Comparison of ENCODE assay signal across 8 cellular contexts in the genomic region with DNA sequence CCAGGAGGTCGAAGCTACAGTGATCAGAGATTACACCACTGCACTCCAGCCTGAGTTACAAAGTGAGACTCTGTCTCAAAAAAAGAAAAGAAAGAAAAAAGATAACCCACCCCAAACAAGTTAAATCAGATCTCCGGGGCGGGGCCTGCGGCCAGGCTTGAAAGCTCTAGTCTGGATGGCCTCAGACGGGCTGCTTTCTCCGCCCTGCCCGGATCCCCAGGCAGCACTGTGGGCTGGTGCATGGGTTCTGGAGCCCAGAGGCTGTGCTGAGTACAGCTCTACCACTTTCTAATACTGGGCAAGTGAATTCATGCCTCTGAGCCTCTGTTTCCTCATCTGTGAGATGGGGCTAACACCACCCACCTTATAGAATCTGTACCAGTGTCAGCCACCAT.
DNase-seq lines count a peak whose midpoint lies in the region; ATAC-seq and TF ChIP-seq lines count a peak whose summit lies in the region.
"Had no signal": no experiment of that assay in that cellular context is flagged by ENCODE, and none has a peak within 500 bp of the region (broad histone marks: within the 10 kb centered on the region; RNA-seq: fewer than 3 reads in every experiment).

No MANE protein-coding gene starts in this region.

- intact Hi-C loops in body of pancreas (cut with DNase I) (no loop called here), transverse colon (cut with DNase I; ENCODE audit: low total_unique reads) (loop anchor here (10.0 kb wide), 1 partner anchor 78 kb away; no protein-coding TSS in a partner anchor)

- TF ChIP-seq EP300 in transverse colon (IDR thresholded peaks at IDR 0.05; ENCODE audit: low read depth), result no peak

- 88 to 91% methylated on average over 7 of the region's 7 CpGs for WGBS in body of pancreas, 2 donors
- WGBS in lung, 2 donors, result 83 to 99% methylated on average over 7 of the region's 7 CpGs
- 91% methylated on average over 7 of the region's 7 CpGs; no CpG with 5 or more reads in 1 of the 2 donors for WGBS in transverse colon (ENCODE audit: low coverage in 1 of 2), 2 donors

- H3K4me3 ChIP-seq in body of pancreas (no peak overlapping the region), lung (no peak overlapping the region), transverse colon (no peak overlapping the region)

- DNase-seq in HT1080 (ENCODE audit: low read depth) (peak; percentile 68), body of pancreas (no peak), lung (ENCODE audit: low spot score) (no peak), transverse colon (no peak), D341Med (ENCODE audit: low spot score) (no peak), NCI-H1436 treated with DMSO at 0.1 percent for 48 hours (lab: John Stamatoyannopoulos, UW) (no peak)
- DNase-seq: KBM-7 had no signal

- no peaks in the 10 kb centered on the region for H3K36me3 ChIP-seq in body of pancreas (replicated peaks in 1 of 2; ENCODE audit: insufficient read depth in 1 of 2, low read depth in 2 of 2)
- H3K36me3 ChIP-seq in lung (ENCODE audit: control insufficient read depth in 2 of 2, insufficient read depth in 2 of 2, low read length in 2 of 2), result no peaks in the 10 kb centered on the region
- no peaks in the 10 kb centered on the region for H3K36me3 ChIP-seq in transverse colon

- in situ Hi-C loops in transverse colon (cut with MboI; ENCODE audit: low pct_ligation_motif_present in 1 of 4, low pct_unique_long_range_greater_than_20kb in 1 of 4, low sequenced_read_pairs in 3 of 4), result no loop called here

- no peak for TF ChIP-seq POLR2A in body of pancreas (IDR thresholded peaks at IDR 0.05)
- no peak for TF ChIP-seq POLR2A in transverse colon (IDR thresholded peaks at IDR 0.05)

- H3K9me3 ChIP-seq in body of pancreas (no peaks in the 10 kb centered on the region), lung (ENCODE audit: control insufficient read depth in 2 of 2, insufficient read depth in 1 of 2, low read length in 1 of 2) (no peaks in the 10 kb centered on the region), transverse colon (no peaks in the 10 kb centered on the region)

- H3K27me3 ChIP-seq in body of pancreas (no peaks in the 10 kb centered on the region), lung (ENCODE audit: control insufficient read depth, insufficient read depth) (no peaks in the 10 kb centered on the region), transverse colon (no peaks in the 10 kb centered on the region)

- peak overlapping the region in 3 of 4 donors; percentile 77 to 88 (median 82) for H3K27ac ChIP-seq in body of pancreas
- H3K27ac ChIP-seq in lung (ENCODE audit: low read depth in 1 of 2, low read length in 1 of 2), result peak overlapping the region; percentile 83 to 84
- H3K27ac ChIP-seq in transverse colon, result peak overlapping the region; percentile 75 to 87 (median 84)

- TF ChIP-seq CTCF in body of pancreas (IDR thresholded peaks at IDR 0.05), result no peak
- no peak for TF ChIP-seq CTCF in lung (IDR thresholded peaks at IDR 0.05; ENCODE audit: control extremely low read depth, extremely low read depth)
- TF ChIP-seq CTCF in transverse colon (IDR thresholded peaks at IDR 0.05), result no peak

- ATAC-seq in body of pancreas (no peak), lung (ENCODE audit: insufficient read depth, low FRiP score) (no peak), GM19455 (IDR thresholded peaks at IDR 0.05; ENCODE audit: unreplicated experiment) (no peak)

- H3K4me1 ChIP-seq in body of pancreas, result peaks cover 85% of the 10 kb centered on the region
- H3K4me1 ChIP-seq in lung (ENCODE audit: control insufficient read depth in 2 of 2, insufficient read depth in 2 of 2, low read length in 2 of 2), result peaks cover 47 to 76% of the 10 kb centered on the region in 2 donors
- peaks cover 57 to 83% (median 66%) of the 10 kb centered on the region in 4 donors for H3K4me1 ChIP-seq in transverse colon
